Comparison of ENCODE assay signal across 28 cellular contexts in the genomic region with DNA sequence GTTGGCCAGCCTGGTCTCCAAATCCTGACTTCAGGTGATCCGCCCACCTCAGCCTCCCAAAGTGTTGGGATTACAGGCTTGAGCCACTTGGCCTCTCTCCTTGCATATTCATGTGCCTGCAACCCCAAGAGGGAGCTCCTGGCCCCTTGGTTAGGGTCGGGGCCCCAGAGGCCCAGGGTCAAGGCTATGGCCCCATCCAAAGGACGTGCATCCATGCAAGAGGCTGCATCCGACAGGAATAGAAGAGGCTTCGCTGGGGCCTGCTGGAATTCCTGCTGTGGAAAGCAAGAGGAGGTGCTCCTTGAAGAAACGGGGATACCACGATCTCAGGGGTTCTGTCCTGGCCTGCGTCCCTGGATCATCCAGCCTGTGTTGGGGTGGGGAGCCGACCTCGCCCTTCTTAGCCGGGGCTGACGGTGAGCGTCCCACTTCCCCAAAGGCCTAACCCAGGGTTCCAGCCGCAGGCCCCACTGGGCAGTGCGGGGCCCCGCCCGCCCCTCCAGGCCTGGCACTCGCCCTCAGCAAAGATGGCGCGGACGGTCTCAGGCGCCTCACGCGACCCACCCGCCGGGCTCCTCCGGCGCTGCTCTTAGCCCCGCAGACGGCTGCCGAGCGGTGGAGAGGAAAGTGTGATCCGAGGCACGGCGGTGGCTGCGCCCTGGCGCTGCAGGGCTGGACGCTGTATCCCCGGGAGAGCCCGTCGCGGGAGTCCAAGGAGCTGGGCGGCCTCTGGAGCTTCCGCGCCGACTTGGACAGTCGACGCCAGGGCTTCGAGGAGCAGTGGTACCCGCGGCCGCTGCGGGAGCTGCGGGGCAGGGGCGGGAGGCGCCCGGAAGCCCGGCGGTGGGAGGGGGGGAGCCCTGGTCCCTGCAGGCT. TPM values are rescaled to one million over a fixed set of nuclear protein-coding genes. Genes with fewer than 3 reads are reported as not detected.
A peak's percentile ranks its signal among the peaks of the same experiment; 100 is the strongest.
DNase-seq lines count a peak whose midpoint lies in the region; ATAC-seq and TF ChIP-seq lines count a peak whose summit lies in the region.
"Had no signal": no experiment of that assay in that cellular context is flagged by ENCODE, and none has a peak within 500 bp of the region (broad histone marks: within the 10 kb centered on the region; RNA-seq: fewer than 3 reads in every experiment).

No MANE protein-coding gene starts in this region.

- no TSS peak for BruUV-seq in OCI-LY7 (replicated peaks; lab: Mats Ljungman, UMichigan)

- DNase-seq in NCI-H2227 (lab: John Stamatoyannopoulos, UW; ENCODE audit: unreplicated experiment) (peak; percentile 32), NCI-H2227 treated with DMSO at 0.1 percent for 48 hours (lab: John Stamatoyannopoulos, UW) (no peak), left lobe of liver (ENCODE audit: low spot score) (peak; percentile 33), spleen (peak; percentile 63), aorta (peak in 1 of 2 donors; percentile 67), SKM-1 treated with dmso at 0.1 percent for 144 hours (lab: John Stamatoyannopoulos, UW; ENCODE audit: unreplicated experiment) (no peak), OCI-LY7 (ENCODE audit: low spot score) (no peak)
- DNase-seq: BE2C; CD8-positive, alpha-beta memory T cell; DMS79 treated with DMSO at 0.1 percent for 48 hours; GF-D8; GOT3; HCEC 1CT; MM.1S; NCI-H1092; NCI-H1436; NCI-H187; NCI-H2081 treated with DMSO at 0.1 percent for 48 hours; NCI-H2171; NCI-H524; NCI-H748 treated with DMSO at 0.1 percent for 48 hours; PC-3; SJCRH30 had no signal

- WGBS in spleen, 5 donors: 30 to 53% (median 40%) methylated on average over 33 to 59 of the region's 59 CpGs
- WGBS in aorta, 2 donors: 26 to 35% methylated on average over 57 to 59 of the region's 59 CpGs

- POLR2A ChIA-PET in OCI-LY7 (lab: Charles Lee): no interaction called here

- TF ChIP-seq CTCF in spleen (IDR thresholded peaks at IDR 0.05 in 8 of 11, conservative IDR thresholded peaks at IDR 0.05 in 3 of 11) (no peak), OCI-LY7 (conservative IDR thresholded peaks at IDR 0.05; ENCODE audit: low read length) (no peak)

- no peak overlapping the region for H2AFZ ChIP-seq in OCI-LY7 (ENCODE audit: low read length)

- no peak overlapping the region for H3K4me2 ChIP-seq in OCI-LY7 (ENCODE audit: low read length)
- H3K4me2 ChIP-seq: KMS-11 had no signal

- no peaks in the 10 kb centered on the region for H3K36me3 ChIP-seq in spleen
- no peaks in the 10 kb centered on the region for H3K36me3 ChIP-seq in aorta (ENCODE audit: control insufficient read depth in 1 of 2, insufficient read depth in 2 of 2, low read length in 1 of 2)
- H3K36me3 ChIP-seq in OCI-LY7 (ENCODE audit: insufficient read depth, low read length): no peaks in the 10 kb centered on the region
- H3K36me3 ChIP-seq: BE2C, SJCRH30 had no signal

- no peaks in the 10 kb centered on the region for H3K79me2 ChIP-seq in OCI-LY7 (ENCODE audit: insufficient read depth, low read depth, low read length)

- no peaks in the 10 kb centered on the region for H3K9me2 ChIP-seq in OCI-LY7 (ENCODE audit: insufficient read depth, low read length)

- H3K27me3 ChIP-seq in spleen (replicated peaks in 1 of 7) (no peaks in the 10 kb centered on the region), aorta (ENCODE audit: control insufficient read depth in 1 of 2, insufficient read depth in 2 of 2, low read length in 1 of 2) (no peaks in the 10 kb centered on the region)
- H3K27me3 ChIP-seq: BE2C, SJCRH30 had no signal

- H3K4me1 ChIP-seq in spleen (no peaks in the 10 kb centered on the region), aorta (ENCODE audit: control insufficient read depth in 1 of 2, insufficient read depth in 2 of 2, low read length in 2 of 2) (no peaks in the 10 kb centered on the region), OCI-LY7 (ENCODE audit: insufficient read depth, low read length, poor library complexity, severe bottlenecking) (no peaks in the 10 kb centered on the region)
- H3K4me1 ChIP-seq: BE2C, SJCRH30 had no signal

- intact Hi-C loops in spleen (cut with DNase I; ENCODE audit: low total_unique reads) (no loop called here), aorta (cut with DNase I) (no loop called here), OCI-LY7 (cut with micrococcal nuclease; ENCODE audit: unreplicated experiment) (no loop called here)

- no peaks in the 10 kb centered on the region for H4K20me1 ChIP-seq in OCI-LY7 (ENCODE audit: insufficient read depth, low read length)

- H3K27ac ChIP-seq in spleen: no peak overlapping the region
- no peak overlapping the region for H3K27ac ChIP-seq in aorta (ENCODE audit: low read depth in 1 of 2, low read length in 2 of 2)
- H3K27ac ChIP-seq in OCI-LY7 (ENCODE audit: low read depth, low read length, poor library complexity, severe bottlenecking): no peak overlapping the region
- H3K27ac ChIP-seq: 22Rv1, HL-60, KMS-11, SJCRH30 had no signal

- no peak for TF ChIP-seq POLR2A in spleen (IDR thresholded peaks at IDR 0.05)

- H3K9me3 ChIP-seq in spleen (peaks cover 0 to 88% (median 25%) of the 10 kb centered on the region in 8 donors), aorta (ENCODE audit: control insufficient read depth, low read length) (peaks cover 16% of the 10 kb centered on the region), OCI-LY7 (ENCODE audit: low read length) (no peaks in the 10 kb centered on the region)
- H3K9me3 ChIP-seq: BE2C, SJCRH30 had no signal

- no peak for ATAC-seq in left lobe of liver
- ATAC-seq in aorta (ENCODE audit: low FRiP score): peak; percentile 36
- ATAC-seq: PC-3 had no signal

- no peak overlapping the region for H3K4me3 ChIP-seq in spleen
- H3K4me3 ChIP-seq in aorta (ENCODE audit: low read length in 2 of 2): no peak overlapping the region
- no peak overlapping the region for H3K4me3 ChIP-seq in OCI-LY7 (ENCODE audit: low read depth, low read length, poor library complexity, severe bottlenecking)
- H3K4me3 ChIP-seq: SJCRH30 had no signal

- CTCF ChIA-PET in OCI-LY7 (lab: Charles Lee; ENCODE audit: unreplicated experiment): no interaction called here

RNA-seq across cellular contexts. Expression of gene ZNF727, which starts 54.7 kb away (rescaled TPM):
- 0.30 TPM for total RNA-seq in left lobe of liver
- 10 to 100 TPM in 1 of 7 donors, 1 to 10 TPM in 6; 1.6 to 10.6 (median 4.2) TPM for total RNA-seq in spleen
- under 1 TPM in 1 of 3 donors, not detected in 2; 0.26 TPM for polyA plus RNA-seq in spleen
- 1 to 10 TPM; 5.6 to 6.3 TPM for total RNA-seq in aorta
- 1 to 10 TPM in 1 of 2 donors, not detected in 1; 1.1 TPM for polyA plus RNA-seq in aorta
- not detected in 2 replicates for total RNA-seq in OCI-LY7 (2014; rRNA removed; shearing (Covaris generic))
- total RNA-seq in OCI-LY7 (2022): not detected in 2 replicates
- polyA plus RNA-seq: CD14-positive monocyte; CD8-positive, alpha-beta memory T cell; IgD-negative memory B cell had no signal

Comparison
In these comparisons a context has a peak if more than half of its experiments do, and no peak if none do; other contexts are left out.
1. DNase-seq: peak in NCI-H2227 (single experiment), left lobe of liver (single experiment) and spleen (single experiment); none in NCI-H2227 treated with DMSO at 0.1 percent for 48 hours (single experiment), SKM-1 treated with dmso at 0.1 percent for 144 hours (single experiment) and OCI-LY7 (single experiment).